8 cellular contexts compared by ENCODE assay signal in the genomic region with DNA sequence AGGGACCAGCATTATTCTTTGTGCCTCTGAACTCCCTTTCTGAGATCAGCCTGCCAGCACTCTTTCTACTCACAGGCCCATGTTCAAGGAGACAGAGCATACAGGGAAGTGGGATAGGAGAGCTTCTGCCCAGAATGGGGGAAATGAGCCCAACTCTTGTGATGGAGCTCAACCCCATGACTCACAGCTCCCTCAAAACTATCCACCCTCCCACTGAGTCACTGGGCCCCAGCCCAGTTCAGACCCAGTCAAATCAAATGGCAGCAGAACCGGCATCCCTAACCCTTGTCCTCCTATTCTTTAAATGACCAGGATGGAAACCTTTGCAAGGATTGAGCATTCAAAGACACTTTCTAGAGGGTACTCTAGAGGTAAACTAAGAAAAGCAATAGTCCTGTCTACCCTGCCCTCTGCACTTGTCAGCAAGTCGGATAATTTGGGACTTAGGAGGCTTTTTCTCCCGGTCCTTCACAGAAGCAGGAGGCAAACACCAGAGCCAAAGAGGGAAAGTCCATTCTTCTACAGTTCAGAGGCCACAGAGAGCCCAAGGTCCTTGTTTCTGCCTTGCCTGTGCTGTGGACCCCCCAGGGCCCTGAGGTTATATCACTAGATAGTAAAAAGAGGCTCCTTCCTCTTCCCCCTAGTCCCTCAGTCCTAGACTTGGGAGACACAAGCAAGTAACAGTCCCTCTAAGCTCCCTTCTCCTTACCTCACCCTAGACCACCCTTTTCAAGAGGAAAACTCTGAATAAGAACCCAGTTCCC.
DNase-seq lines count a peak whose midpoint lies in the region; ATAC-seq and TF ChIP-seq lines count a peak whose summit lies in the region.

No MANE protein-coding gene starts in this region.

- peaks cover 0 to 18% of the 10 kb centered on the region in 2 donors for H3K36me3 ChIP-seq in muscle layer of duodenum (ENCODE audit: control insufficient read depth in 1 of 2, insufficient read depth in 2 of 2, low read length in 2 of 2)

- H3K4me3 ChIP-seq in coronary artery: peak overlapping the region; percentile 92
- H3K4me3 ChIP-seq in muscle layer of duodenum (ENCODE audit: low read depth in 1 of 2, low read length in 2 of 2): peak overlapping the region in 1 of 2 donors; percentile 76

- no peak for ATAC-seq in HG02938 (IDR thresholded peaks at IDR 0.05; ENCODE audit: unreplicated experiment)
- no peak for ATAC-seq in HG02571 (IDR thresholded peaks at IDR 0.05; ENCODE audit: unreplicated experiment)

- DNase-seq in AG08396 (ENCODE audit: low spot score) (peak; percentile 78), MV-4-11 (lab: John Stamatoyannopoulos, UW) (peak; percentile 72), coronary artery (ENCODE audit: low spot score) (peak; percentile 76), NCI-H82 treated with DMSO at 0.1 percent for 48 hours (lab: John Stamatoyannopoulos, UW; ENCODE audit: unreplicated experiment) (no peak), DMS 273 treated with DMSO at 0.1 percent for 48 hours (lab: John Stamatoyannopoulos, UW) (no peak)

- H3K27me3 ChIP-seq in muscle layer of duodenum (ENCODE audit: low read depth, low read length): no peaks in the 10 kb centered on the region

- H3K27ac ChIP-seq in coronary artery: peak overlapping the region; percentile 98 to 99
- peak overlapping the region; percentile 86 for H3K27ac ChIP-seq in muscle layer of duodenum (ENCODE audit: low read length)

- H3K4me1 ChIP-seq in muscle layer of duodenum (ENCODE audit: control insufficient read depth in 1 of 2, insufficient read depth in 2 of 2, low read length in 2 of 2): peaks cover 30 to 52% of the 10 kb centered on the region in 2 donors

- no peak for TF ChIP-seq CTCF in coronary artery (IDR thresholded peaks at IDR 0.05)

- H3K9me3 ChIP-seq in muscle layer of duodenum (ENCODE audit: control insufficient read depth in 1 of 2, low read length in 2 of 2): no peaks in the 10 kb centered on the region

Comparison
In these comparisons a context has a peak if more than half of its experiments do, and no peak if none do; other contexts are left out.
1. DNase-seq: peak in AG08396 (single experiment), MV-4-11 (single experiment) and coronary artery (single experiment); none in NCI-H82 treated with DMSO at 0.1 percent for 48 hours (single experiment) and DMS 273 treated with DMSO at 0.1 percent for 48 hours (single experiment).